ENCODE assay signal across 1 cellular context in genomic region chr6:51459958-51460357, GRCh38.
A peak's percentile ranks its signal among the peaks of the same experiment; 100 is the strongest.
TF ChIP-seq lines count a peak whose summit lies in the region.

No MANE protein-coding gene starts in this region.

TF ChIP-seq in GM12878, 131 proteins besides CTCF, POLR2A, EP300 and RAD21 (continued from another document and continues in another):
- TF ChIP-seq ZNF687 (IDR thresholded peaks at IDR 0.05): 0 out of 2 replicates have a peak, but pooled peaks have one; percentile 21
- peak; percentile 48; the same call in 1 of the 2 replicates for TF ChIP-seq RB1 (IDR thresholded peaks at IDR 0.05; ENCODE audit: borderline replicate concordance)
- TF ChIP-seq PKNOX1 (IDR thresholded peaks at IDR 0.05): peak; percentile 25
- TF ChIP-seq SMAD1 (IDR thresholded peaks at IDR 0.05; ENCODE audit: low read depth, partially characterized antibody): no peak
- TF ChIP-seq RAD51 (IDR thresholded peaks at IDR 0.05): no peak; the same call in 1 of the 2 replicates
- TF ChIP-seq BCLAF1 (IDR thresholded peaks at IDR 0.05): no peak
- peak; percentile 79 for TF ChIP-seq BCL3 (IDR thresholded peaks at IDR 0.05; ENCODE audit: borderline replicate concordance, insufficient read depth, low read depth, low read length, poor library complexity, severe bottlenecking)
- TF ChIP-seq TCF3 (IDR thresholded peaks at IDR 0.05; ENCODE audit: borderline replicate concordance, insufficient read depth, low read depth, low read length): no peak
- no peak for TF ChIP-seq ZBTB33 (IDR thresholded peaks at IDR 0.05)
- TF ChIP-seq POU2F2 (IDR thresholded peaks at IDR 0.05; ENCODE audit: borderline replicate concordance, low read depth, low read length): no peak
- no peak for TF ChIP-seq ATF3 (IDR thresholded peaks at IDR 0.05; ENCODE audit: borderline replicate concordance, extremely low read depth, low read depth, low read length)
- TF ChIP-seq MXI1 (IDR thresholded peaks at IDR 0.05; ENCODE audit: low read depth, low read length): 0 out of 2 replicates have a peak, but pooled peaks have one; percentile 26
- no peak for TF ChIP-seq CHD2 (IDR thresholded peaks at IDR 0.05; ENCODE audit: borderline replicate concordance, low read depth, low read length)
- TF ChIP-seq PML (IDR thresholded peaks at IDR 0.05; ENCODE audit: low read length): peak; percentile 55; the same call in 1 of the 2 replicates
- TF ChIP-seq ZNF384 (IDR thresholded peaks at IDR 0.05; ENCODE audit: borderline replicate concordance, low read depth, low read length): no peak; the same call in 1 of the 2 replicates
- TF ChIP-seq YBX1 (IDR thresholded peaks at IDR 0.05): no peak
- no peak for TF ChIP-seq CBFB (IDR thresholded peaks at IDR 0.05; ENCODE audit: low read depth)
- no peak for TF ChIP-seq CBX3 (IDR thresholded peaks at IDR 0.05; ENCODE audit: borderline replicate concordance, low read depth)
- TF ChIP-seq PBX3 (IDR thresholded peaks at IDR 0.05; ENCODE audit: insufficient replicate concordance, low read depth, low read length): no peak
- TF ChIP-seq MTA2 (IDR thresholded peaks at IDR 0.05; ENCODE audit: low read depth): peak; percentile 83
- TF ChIP-seq PAX5 (IDR thresholded peaks at IDR 0.05; ENCODE audit: borderline replicate concordance, low read depth, low read length): peak; percentile 49; the same call in 1 of the 2 replicates
- no peak for TF ChIP-seq FOS (IDR thresholded peaks at IDR 0.05; ENCODE audit: borderline replicate concordance, extremely low read depth, insufficient read length)
- TF ChIP-seq STAT1 (conservative IDR thresholded peaks at IDR 0.05): no peak
- no peak for TF ChIP-seq ZNF622 (IDR thresholded peaks at IDR 0.05)
- TF ChIP-seq ETV6 (conservative IDR thresholded peaks at IDR 0.05 in 1 of 2, IDR thresholded peaks at IDR 0.05 in 1 of 2; ENCODE audit: borderline replicate concordance in 1 of 2, low read depth in 1 of 2): peak in 1 of 2 experiments; percentile 52; a peak in 1 of 4 replicates
- TF ChIP-seq HDAC6 (IDR thresholded peaks at IDR 0.05; ENCODE audit: unreplicated experiment): no peak
- TF ChIP-seq RFX5 (IDR thresholded peaks at IDR 0.05; ENCODE audit: low read depth, low read length): no peak
- peak; percentile 82 for TF ChIP-seq RUNX3 (IDR thresholded peaks at IDR 0.05; ENCODE audit: low read length)
- TF ChIP-seq SP1 (IDR thresholded peaks at IDR 0.05; ENCODE audit: low read depth, low read length): peak; percentile 19
- TF ChIP-seq SIX5 (IDR thresholded peaks at IDR 0.05; ENCODE audit: low read depth, low read length, severe bottlenecking): no peak
- peak; percentile 72; the same call in 1 of the 2 replicates for TF ChIP-seq MEF2A (IDR thresholded peaks at IDR 0.05; ENCODE audit: insufficient read depth, low read depth, low read length)
- TF ChIP-seq YY1 (IDR thresholded peaks at IDR 0.05; ENCODE audit: low read depth, low read length): no peak
- TF ChIP-seq EZH2 (IDR thresholded peaks at IDR 0.05; ENCODE audit: borderline replicate concordance, control insufficient read depth, low read depth, low read length): no peak
- TF ChIP-seq NR2F1 (conservative IDR thresholded peaks at IDR 0.05): no peak
- TF ChIP-seq BCL11A (IDR thresholded peaks at IDR 0.05; ENCODE audit: low read depth, low read length): peak; percentile 88
- TF ChIP-seq MAX (IDR thresholded peaks at IDR 0.05; ENCODE audit: low read depth, low read length): no peak
- TF ChIP-seq NFXL1 (IDR thresholded peaks at IDR 0.05; ENCODE audit: borderline replicate concordance): no peak
- no peak for TF ChIP-seq ZBED1 (IDR thresholded peaks at IDR 0.05; ENCODE audit: borderline replicate concordance)
- no peak for TF ChIP-seq ZBTB40 (IDR thresholded peaks at IDR 0.05; ENCODE audit: borderline replicate concordance)
- peak; percentile 70 for TF ChIP-seq CREM (IDR thresholded peaks at IDR 0.05; ENCODE audit: low read depth)
- TF ChIP-seq NRF1 (conservative IDR thresholded peaks at IDR 0.05; ENCODE audit: low read depth, low read length): no peak
- TF ChIP-seq ASH2L (IDR thresholded peaks at IDR 0.05; ENCODE audit: borderline replicate concordance, low read depth): no peak
- no peak for TF ChIP-seq SIN3A (IDR thresholded peaks at IDR 0.05; ENCODE audit: low read depth, low read length)
- TF ChIP-seq RELB (IDR thresholded peaks at IDR 0.05; ENCODE audit: low read depth): peak; percentile 76; the same call in 1 of the 2 replicates
